In the genomic region with DNA sequence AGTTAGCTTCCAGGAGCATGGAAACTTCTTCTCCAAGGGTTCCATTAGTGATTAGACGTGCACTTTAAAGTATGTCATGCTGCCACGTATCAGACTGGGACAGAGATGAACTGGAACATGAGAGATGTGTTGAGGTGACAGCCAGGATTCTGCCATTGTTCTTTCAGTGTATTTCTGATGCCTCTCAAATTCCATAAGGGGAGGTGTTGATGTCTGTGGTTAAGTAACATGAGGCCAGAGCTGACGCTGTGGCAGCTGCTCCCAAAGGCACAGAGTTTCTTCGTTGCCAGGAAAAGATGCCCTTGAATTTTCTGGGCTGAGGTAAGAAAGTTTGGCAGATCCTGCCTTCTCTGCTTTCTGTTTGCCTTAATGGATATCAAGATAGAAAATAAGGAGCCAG, we compare ENCODE assay signal across 25 cellular contexts. TPM values are rescaled to one million over a fixed set of nuclear protein-coding genes. Genes with fewer than 3 reads are reported as not detected.
A peak's percentile ranks its signal among the peaks of the same experiment; 100 is the strongest.
DNase-seq lines count a peak whose midpoint lies in the region; ATAC-seq lines count a peak whose summit lies in the region.
"Had no signal": no experiment of that assay in that cellular context is flagged by ENCODE, and none has a peak within 500 bp of the region (broad histone marks: within the 10 kb centered on the region; RNA-seq: fewer than 3 reads in every experiment).

No MANE protein-coding gene starts in this region.

- WGBS in right cardiac atrium = 44% methylated on average over 4 of the region's 4 CpGs

- no peaks in the 10 kb centered on the region for H3K9me3 ChIP-seq in right cardiac atrium (ENCODE audit: control insufficient read depth, low read length)
- H3K9me3 ChIP-seq: A549, BLaER1, esophagus muscularis mucosa, ovary, upper lobe of right lung had no signal

- H3K4me3 ChIP-seq in right cardiac atrium (ENCODE audit: low read length) = no peak overlapping the region
- H3K4me3 ChIP-seq: A549, BLaER1, esophagus muscularis mucosa, ovary, upper lobe of right lung had no signal

- peaks cover 2% of the 10 kb centered on the region for H3K4me1 ChIP-seq in right cardiac atrium (ENCODE audit: control insufficient read depth, insufficient read depth, low read length)
- H3K4me1 ChIP-seq: A549, esophagus muscularis mucosa, upper lobe of right lung had no signal

- H3K27ac ChIP-seq in right cardiac atrium (ENCODE audit: low read length) = peak overlapping the region; percentile 96
- H3K27ac ChIP-seq: A549, BLaER1, esophagus muscularis mucosa, ovary, upper lobe of right lung had no signal

- intact Hi-C loops in Right ventricle myocardium inferior (cut with DNase I) = loop anchor here (2.0 kb wide), 2 partner anchors 24 to 52 kb away; no protein-coding TSS in a partner anchor
- intact Hi-C loops in cardiac septum (cut with DNase I) = no loop called here
- intact Hi-C loops in right cardiac atrium (cut with DNase I) = loop anchor here in 1 of 4 donors (10.0 kb wide), 1 partner anchor 52 kb away; no protein-coding TSS in a partner anchor

- peak; percentile 89 for ATAC-seq in Right ventricle myocardium inferior
- ATAC-seq in right cardiac atrium = peak; percentile 86 to 90
- no peak for ATAC-seq in stimulated activated naive CD8-positive, alpha-beta T cell treated with anti-CD3 and anti-CD28 coated beads, Interleukin-15, Interleukin-2, amounts not matched to agents 100 U/mL and 50 U/mL, for 24 hours
- ATAC-seq: A549, HepG2, T-cell, upper lobe of right lung had no signal

- H3K27me3 ChIP-seq in right cardiac atrium (ENCODE audit: control insufficient read depth, insufficient read depth) = no peaks in the 10 kb centered on the region
- H3K27me3 ChIP-seq: BLaER1, esophagus muscularis mucosa, ovary had no signal

- no peak for DNase-seq in Right ventricle myocardium inferior (ENCODE audit: missing footprints)
- DNase-seq in cardiac septum (ENCODE audit: low spot score) = no peak
- peak; percentile 17 for DNase-seq in astrocyte of the hippocampus (ENCODE audit: low read depth, low spot score)
- DNase-seq in right cardiac atrium = peak; percentile 31 to 69 (median 49)
- DNase-seq in activated CD8-positive, alpha-beta memory T cell treated with anti-CD3 and anti-CD28 coated beads for 24 hours = no peak
- DNase-seq in EL = no peak
- no peak for DNase-seq in cerebellar cortex (ENCODE audit: low spot score)
- DNase-seq in stimulated activated naive CD8-positive, alpha-beta T cell treated with anti-CD3 and anti-CD28 coated beads, Interleukin-15, Interleukin-2, amounts not matched to agents 100 U/mL and 50 U/mL, for 24 hours = no peak
- DNase-seq: activated CD4-positive, alpha-beta T cell treated with anti-CD3 and anti-CD28 coated beads, Interleukin-2, amount 50 U/mL, for 4 hours; activated gamma-delta T cell treated with Interleukin-2 at 50 U/mL for 16 hours; DMS153; effector memory CD4-positive, alpha-beta T cell; H9; head of caudate nucleus; immature natural killer cell; MM.1S; ovary; small intestine; stimulated activated CD4-positive, alpha-beta T cell treated with anti-CD3 and anti-CD28 coated beads, Interleukin-4, amount 100 ng/mL, for 1 hour; T-cell; upper lobe of right lung had no signal

RNA-seq across cellular contexts. Expression of a gene that starts 24.5 kb away (rescaled TPM):
- 7.2 TPM for total RNA-seq in Right ventricle myocardium inferior
- total RNA-seq in cardiac septum = 3.0 TPM
- 10 to 100 TPM; 48.6 to 99.8 (median 56.2) TPM for total RNA-seq in right cardiac atrium
- 65.5 TPM for polyA plus RNA-seq in right cardiac atrium
- total RNA-seq: upper lobe of right lung had no signal
- polyA plus RNA-seq: immature natural killer cell had no signal

Comparison
In these comparisons a context has a peak if more than half of its experiments do, and no peak if none do; other contexts are left out.
1. DNase-seq: peak in astrocyte of the hippocampus (single experiment) and right cardiac atrium (3 of 3); none in Right ventricle myocardium inferior (single experiment), cardiac septum (single experiment), activated CD8-positive, alpha-beta memory T cell treated with anti-CD3 and anti-CD28 coated beads for 24 hours (single experiment), EL (single experiment), cerebellar cortex (single experiment) and stimulated activated naive CD8-positive, alpha-beta T cell treated with anti-CD3 and anti-CD28 coated beads, Interleukin-15, Interleukin-2, amounts not matched to agents 100 U/mL and 50 U/mL, for 24 hours (single experiment).